In the genomic region with DNA sequence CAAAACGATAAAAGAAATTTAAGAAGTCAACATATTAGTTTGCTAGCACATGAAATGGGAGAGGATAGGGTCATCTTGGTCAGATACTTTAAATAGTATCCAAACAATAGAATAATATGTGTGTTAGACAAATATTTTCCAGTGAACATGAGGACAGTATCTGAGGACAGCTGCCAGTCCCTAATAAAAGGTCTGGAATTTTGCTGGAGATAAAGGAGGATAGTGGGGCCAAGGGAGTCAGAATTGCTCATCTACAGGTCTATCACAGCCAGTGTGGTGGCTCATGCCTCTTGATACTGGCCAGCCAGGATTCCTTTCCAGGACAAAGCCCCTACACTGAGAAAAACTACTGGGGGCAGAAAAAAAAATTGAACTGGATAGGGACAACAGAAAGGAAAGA, we compare ENCODE assay signal across 1 cellular context.
TF ChIP-seq lines count a peak whose summit lies in the region.

No MANE protein-coding gene starts in this region.

TF ChIP-seq in GM23338, 12 proteins besides CTCF, POLR2A, EP300 and RAD21 (continued from another document):
- TF ChIP-seq, protein P1, sequence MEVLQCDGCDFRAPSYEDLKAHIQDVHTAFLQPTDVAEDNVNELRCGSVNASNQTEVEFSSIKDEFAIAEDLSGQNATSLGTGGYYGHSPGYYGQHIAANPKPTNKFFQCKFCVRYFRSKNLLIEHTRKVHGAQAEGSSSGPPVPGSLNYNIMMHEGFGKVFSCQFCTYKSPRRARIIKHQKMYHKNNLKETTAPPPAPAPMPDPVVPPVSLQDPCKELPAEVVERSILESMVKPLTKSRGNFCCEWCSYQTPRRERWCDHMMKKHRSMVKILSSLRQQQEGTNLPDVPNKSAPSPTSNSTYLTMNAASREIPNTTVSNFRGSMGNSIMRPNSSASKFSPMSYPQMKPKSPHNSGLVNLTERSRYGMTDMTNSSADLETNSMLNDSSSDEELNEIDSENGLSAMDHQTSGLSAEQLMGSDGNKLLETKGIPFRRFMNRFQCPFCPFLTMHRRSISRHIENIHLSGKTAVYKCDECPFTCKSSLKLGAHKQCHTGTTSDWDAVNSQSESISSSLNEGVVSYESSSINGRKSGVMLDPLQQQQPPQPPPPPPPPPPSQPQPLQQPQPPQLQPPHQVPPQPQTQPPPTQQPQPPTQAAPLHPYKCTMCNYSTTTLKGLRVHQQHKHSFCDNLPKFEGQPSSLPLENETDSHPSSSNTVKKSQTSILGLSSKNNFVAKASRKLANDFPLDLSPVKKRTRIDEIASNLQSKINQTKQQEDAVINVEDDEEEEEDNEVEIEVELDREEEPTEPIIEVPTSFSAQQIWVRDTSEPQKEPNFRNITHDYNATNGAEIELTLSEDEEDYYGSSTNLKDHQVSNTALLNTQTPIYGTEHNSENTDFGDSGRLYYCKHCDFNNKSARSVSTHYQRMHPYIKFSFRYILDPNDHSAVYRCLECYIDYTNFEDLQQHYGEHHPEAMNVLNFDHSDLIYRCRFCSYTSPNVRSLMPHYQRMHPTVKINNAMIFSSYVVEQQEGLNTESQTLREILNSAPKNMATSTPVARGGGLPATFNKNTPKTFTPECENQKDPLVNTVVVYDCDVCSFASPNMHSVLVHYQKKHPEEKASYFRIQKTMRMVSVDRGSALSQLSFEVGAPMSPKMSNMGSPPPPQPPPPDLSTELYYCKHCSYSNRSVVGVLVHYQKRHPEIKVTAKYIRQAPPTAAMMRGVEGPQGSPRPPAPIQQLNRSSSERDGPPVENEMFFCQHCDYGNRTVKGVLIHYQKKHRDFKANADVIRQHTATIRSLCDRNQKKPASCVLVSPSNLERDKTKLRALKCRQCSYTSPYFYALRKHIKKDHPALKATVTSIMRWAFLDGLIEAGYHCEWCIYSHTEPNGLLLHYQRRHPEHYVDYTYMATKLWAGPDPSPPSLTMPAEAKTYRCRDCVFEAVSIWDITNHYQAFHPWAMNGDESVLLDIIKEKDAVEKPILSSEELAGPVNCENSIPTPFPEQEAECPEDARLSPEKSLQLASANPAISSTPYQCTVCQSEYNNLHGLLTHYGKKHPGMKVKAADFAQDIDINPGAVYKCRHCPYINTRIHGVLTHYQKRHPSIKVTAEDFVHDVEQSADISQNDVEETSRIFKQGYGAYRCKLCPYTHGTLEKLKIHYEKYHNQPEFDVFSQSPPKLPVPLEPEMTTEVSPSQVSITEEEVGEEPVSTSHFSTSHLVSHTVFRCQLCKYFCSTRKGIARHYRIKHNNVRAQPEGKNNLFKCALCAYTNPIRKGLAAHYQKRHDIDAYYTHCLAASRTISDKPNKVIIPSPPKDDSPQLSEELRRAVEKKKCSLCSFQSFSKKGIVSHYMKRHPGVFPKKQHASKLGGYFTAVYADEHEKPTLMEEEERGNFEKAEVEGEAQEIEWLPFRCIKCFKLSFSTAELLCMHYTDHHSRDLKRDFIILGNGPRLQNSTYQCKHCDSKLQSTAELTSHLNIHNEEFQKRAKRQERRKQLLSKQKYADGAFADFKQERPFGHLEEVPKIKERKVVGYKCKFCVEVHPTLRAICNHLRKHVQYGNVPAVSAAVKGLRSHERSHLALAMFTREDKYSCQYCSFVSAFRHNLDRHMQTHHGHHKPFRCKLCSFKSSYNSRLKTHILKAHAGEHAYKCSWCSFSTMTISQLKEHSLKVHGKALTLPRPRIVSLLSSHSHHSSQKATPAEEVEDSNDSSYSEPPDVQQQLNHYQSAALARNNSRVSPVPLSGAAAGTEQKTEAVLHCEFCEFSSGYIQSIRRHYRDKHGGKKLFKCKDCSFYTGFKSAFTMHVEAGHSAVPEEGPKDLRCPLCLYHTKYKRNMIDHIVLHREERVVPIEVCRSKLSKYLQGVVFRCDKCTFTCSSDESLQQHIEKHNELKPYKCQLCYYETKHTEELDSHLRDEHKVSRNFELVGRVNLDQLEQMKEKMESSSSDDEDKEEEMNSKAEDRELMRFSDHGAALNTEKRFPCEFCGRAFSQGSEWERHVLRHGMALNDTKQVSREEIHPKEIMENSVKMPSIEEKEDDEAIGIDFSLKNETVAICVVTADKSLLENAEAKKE (CRISPR knock-in tag; IDR thresholded peaks at IDR 0.05) = no peak
- TF ChIP-seq JUNB (IDR thresholded peaks at IDR 0.05; ENCODE audit: unreplicated experiment) = no peak
TF ChIP-seq in GM23338: peak in this region for 0.
